Comparison of ENCODE assay signal across 16 cellular contexts in genomic region chr5:91264311-91265051, GRCh38.
DNase-seq lines count a peak whose midpoint lies in the region; ATAC-seq and TF ChIP-seq lines count a peak whose summit lies in the region.
"Had no signal": no experiment of that assay in that cellular context is flagged by ENCODE, and none has a peak within 500 bp of the region (broad histone marks: within the 10 kb centered on the region; RNA-seq: fewer than 3 reads in every experiment).

No MANE protein-coding gene starts in this region.

- no peak for TF ChIP-seq CTCF in HEK293 (tag by site-specific recombination; IDR thresholded peaks at IDR 0.05)
- TF ChIP-seq CTCF in SK-N-SH (IDR thresholded peaks at IDR 0.05), result no peak
- TF ChIP-seq CTCF in psoas muscle (IDR thresholded peaks at IDR 0.05), result no peak

- H3K4me1 ChIP-seq in HEK293 (ENCODE audit: control insufficient read depth, insufficient read depth, low read length) (peaks cover 7% of the 10 kb centered on the region; the same call in 1 of the 2 replicates), SK-N-SH (ENCODE audit: control insufficient read depth in 1 of 2, insufficient read depth in 2 of 2, low read depth in 1 of 2, low read length in 1 of 2) (peaks cover 0 to 2% of the 10 kb centered on the region in 2 experiments; a peak in 2 of 4 replicates), mesendoderm (ENCODE audit: control insufficient read depth, low read depth, low read length) (no peaks in the 10 kb centered on the region), psoas muscle (peaks cover 27% of the 10 kb centered on the region)
- H3K4me1 ChIP-seq: Peyer's patch had no signal

- H3K18ac ChIP-seq in mesendoderm (ENCODE audit: low read length), result no peak overlapping the region

- no peaks in the 10 kb centered on the region for H3K9me3 ChIP-seq in HEK293 (ENCODE audit: control insufficient read depth, insufficient read depth, low read depth, low read length)
- no peaks in the 10 kb centered on the region for H3K9me3 ChIP-seq in SK-N-SH
- no peaks in the 10 kb centered on the region for H3K9me3 ChIP-seq in psoas muscle
- H3K9me3 ChIP-seq: Peyer's patch had no signal

- intact Hi-C loops in psoas muscle (cut with DNase I), result no loop called here

- no peak overlapping the region for H2BK120ac ChIP-seq in mesendoderm (ENCODE audit: low read depth, low read length)

- ATAC-seq in psoas muscle (peak; percentile 41 to 44 (median 41)), GM19452 (IDR thresholded peaks at IDR 0.05; ENCODE audit: unreplicated experiment) (no peak)

- no peak overlapping the region for H3K56ac ChIP-seq in mesendoderm (ENCODE audit: low read length)

- no peaks in the 10 kb centered on the region for H3F3A ChIP-seq in SK-N-SH (replicated peaks; ENCODE audit: insufficient read depth)

- no peak overlapping the region for H3K4me3 ChIP-seq in HEK293 (ENCODE audit: low read depth, low read length)
- H3K4me3 ChIP-seq in SK-N-SH (ENCODE audit: low read depth in 2 of 2, low read length in 1 of 2), result no peak overlapping the region
- no peak overlapping the region for H3K4me3 ChIP-seq in mesendoderm (ENCODE audit: low read length)
- H3K4me3 ChIP-seq in psoas muscle, result no peak overlapping the region
- H3K4me3 ChIP-seq: Peyer's patch had no signal

- no peaks in the 10 kb centered on the region for H3K27me3 ChIP-seq in SK-N-SH (ENCODE audit: insufficient read depth)
- no peaks in the 10 kb centered on the region for H3K27me3 ChIP-seq in mesendoderm (ENCODE audit: insufficient read depth, low read length, poor library complexity)
- H3K27me3 ChIP-seq in psoas muscle (ENCODE audit: insufficient read depth in 3 of 3, low read length in 2 of 3), result no peaks in the 10 kb centered on the region
- H3K27me3 ChIP-seq: Peyer's patch had no signal

- H3K36me3 ChIP-seq in HEK293 (ENCODE audit: control insufficient read depth in 2 of 2, insufficient read depth in 1 of 2, low read length in 2 of 2) (no peaks in the 10 kb centered on the region), SK-N-SH (replicated peaks in 1 of 2; ENCODE audit: control insufficient read depth in 1 of 2, insufficient read depth in 2 of 2, low read length in 1 of 2) (no peaks in the 10 kb centered on the region), mesendoderm (ENCODE audit: control insufficient read depth, insufficient read depth, low read length) (no peaks in the 10 kb centered on the region), psoas muscle (ENCODE audit: insufficient read depth in 1 of 2, low read depth in 1 of 2) (no peaks in the 10 kb centered on the region)
- H3K36me3 ChIP-seq: Peyer's patch had no signal

- no peak overlapping the region for H3K9ac ChIP-seq in SK-N-SH
- no peak overlapping the region for H3K9ac ChIP-seq in mesendoderm (ENCODE audit: low read length)

- H4K5ac ChIP-seq in mesendoderm (ENCODE audit: low read length), result no peak overlapping the region

- TF ChIP-seq EP300 in SK-N-SH (IDR thresholded peaks at IDR 0.05; ENCODE audit: borderline replicate concordance in 1 of 2, low read depth in 1 of 2, low read length in 1 of 2), result peak in 1 of 2 experiments; percentile 56; a peak in 2 of 4 replicates

- no peaks in the 10 kb centered on the region for H3K79me1 ChIP-seq in mesendoderm (ENCODE audit: low read length)

- no peak overlapping the region for H2AK5ac ChIP-seq in mesendoderm (ENCODE audit: low read length)

- H3K9me2 ChIP-seq in SK-N-SH, result no peaks in the 10 kb centered on the region

- DNase-seq in SK-N-SH (peak; percentile 11), mesendoderm (peak; percentile 40), psoas muscle (no peak), glomerular visceral epithelial cell (ENCODE audit: extremely low spot score) (no peak), medulla oblongata (ENCODE audit: extremely low spot score) (no peak)
- DNase-seq: GOT3, HCEC 1CT, IMR-90, Karpas-422, NCI-H1694, NCI-H2081 treated with DMSO at 0.1 percent for 48 hours, NCI-H2171 treated with DMSO at 0.1 percent for 48 hours, NCI-H69, Peyer's patch had no signal

- H3K4me2 ChIP-seq in SK-N-SH, result no peak overlapping the region
- H3K4me2 ChIP-seq in mesendoderm (ENCODE audit: low read length), result no peak overlapping the region

- CTCF ChIA-PET in HEK293 (lab: Yijun Ruan, JAX) (interaction anchor here (0.6 kb wide), 1 partner anchor 333 kb away, joined by 3 read pairs; no protein-coding TSS in a partner anchor), SK-N-SH (lab: Yijun Ruan, JAX) (interaction anchor here (0.8 to 1.7 kb wide), 3 partner anchors 120 to 154 kb away, joined by 3 to 8 read pairs (median 4); no protein-coding TSS in a partner anchor)

- no peak overlapping the region for H2AFZ ChIP-seq in SK-N-SH (ENCODE audit: low read depth)

- no peak overlapping the region for H4K8ac ChIP-seq in mesendoderm (ENCODE audit: low read depth, low read length)

- no peak for TF ChIP-seq RAD21 in SK-N-SH (IDR thresholded peaks at IDR 0.05; ENCODE audit: low read length)

- H3K27ac ChIP-seq in HEK293 (ENCODE audit: extremely low read depth, low read depth, low read length) (no peak overlapping the region), SK-N-SH (ENCODE audit: low read depth in 2 of 2, low read length in 1 of 2) (no peak overlapping the region; a peak in 1 of 4 replicates), mesendoderm (ENCODE audit: low read depth, low read length) (no peak overlapping the region), psoas muscle (peak overlapping the region; percentile 66)
- H3K27ac ChIP-seq: Peyer's patch had no signal

- no peaks in the 10 kb centered on the region for H4K20me1 ChIP-seq in SK-N-SH (ENCODE audit: insufficient read depth)

- H2BK15ac ChIP-seq in mesendoderm (replicated peaks; ENCODE audit: low read depth), result no peak overlapping the region

- H3K23ac ChIP-seq in mesendoderm (ENCODE audit: low read length), result no peak overlapping the region

- H3K4ac ChIP-seq in mesendoderm (ENCODE audit: low read depth, low read length), result no peak overlapping the region

- H2BK5ac ChIP-seq in mesendoderm (ENCODE audit: low read length), result no peak overlapping the region

- H3K79me2 ChIP-seq in SK-N-SH (ENCODE audit: insufficient read depth), result no peaks in the 10 kb centered on the region
- no peaks in the 10 kb centered on the region for H3K79me2 ChIP-seq in mesendoderm (ENCODE audit: control insufficient read depth, insufficient read depth, low read length)

- POLR2A ChIA-PET in HEK293 (lab: Yijun Ruan, JAX), result no interaction called here
- POLR2A ChIA-PET in SK-N-SH (lab: Yijun Ruan, JAX), result no interaction called here

TF ChIP-seq in HEK293, 187 proteins besides CTCF, POLR2A, EP300 and RAD21 (continues in another document):
- no peak for TF ChIP-seq ZBTB49 (tag by site-specific recombination; IDR thresholded peaks at IDR 0.05; ENCODE audit: low read depth)

TF ChIP-seq in SK-N-SH, 30 proteins besides CTCF, POLR2A, EP300 and RAD21:
- TF ChIP-seq TCF12 (IDR thresholded peaks at IDR 0.05) (no peak), TEAD4 (IDR thresholded peaks at IDR 0.05; ENCODE audit: borderline replicate concordance, insufficient read depth) (no peak), GATA2 (CRISPR knock-in tag; IDR thresholded peaks at IDR 0.05) (peak; percentile 46; the same call in 1 of the 2 replicates)

Comparison
In these comparisons a context has a peak if more than half of its experiments do, and no peak if none do; other contexts are left out.
1. DNase-seq: peak in SK-N-SH (single experiment) and mesendoderm (single experiment); none in psoas muscle (0 of 2), glomerular visceral epithelial cell (single experiment) and medulla oblongata (single experiment).